ENCODE assay signal across 8 cellular contexts in the genomic region with DNA sequence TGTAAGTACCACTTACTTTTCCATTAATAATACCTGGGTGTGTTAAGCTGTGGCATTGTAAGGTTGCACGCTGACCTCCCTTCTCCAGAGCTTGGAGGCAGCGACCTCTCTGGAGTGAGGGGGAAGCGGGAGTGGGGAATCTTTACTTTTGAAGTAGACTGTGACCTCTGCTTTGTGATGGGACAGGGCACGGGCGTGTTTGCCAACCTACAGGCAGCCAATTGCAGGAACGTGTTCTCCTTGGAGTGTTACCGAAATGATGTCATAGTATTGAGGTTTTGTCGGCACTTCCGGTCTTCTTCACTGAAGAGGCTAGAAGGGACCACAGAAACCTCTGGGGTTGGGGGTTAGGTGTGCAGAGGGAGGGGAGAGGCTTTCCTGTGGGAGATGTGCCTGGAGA. TPM values are rescaled to one million over a fixed set of nuclear protein-coding genes. Genes with fewer than 3 reads are reported as not detected.
DNase-seq lines count a peak whose midpoint lies in the region; ATAC-seq and TF ChIP-seq lines count a peak whose summit lies in the region.

No MANE protein-coding gene starts in this region.

- H3K4me1 ChIP-seq in ascending aorta (peaks cover 7 to 14% of the 10 kb centered on the region in 2 donors), stomach (peaks cover 20 to 33% (median 31%) of the 10 kb centered on the region in 4 donors)

- peak overlapping the region; percentile 60 to 88 for H3K4me3 ChIP-seq in ascending aorta
- H3K4me3 ChIP-seq in stomach: peak overlapping the region; percentile 76 to 89 (median 84)

- no peaks in the 10 kb centered on the region for H3K9me3 ChIP-seq in ascending aorta
- no peaks in the 10 kb centered on the region for H3K9me3 ChIP-seq in stomach

- no peak for TF ChIP-seq EP300 in stomach (IDR thresholded peaks at IDR 0.05)

- intact Hi-C loops in Right ventricle myocardium inferior (cut with DNase I) (loop anchor here (5.0 to 10.0 kb wide), 4 partner anchors 115 to 352 kb away; no protein-coding TSS in a partner anchor), cardiac septum (cut with DNase I) (loop anchor here (5.0 kb wide), 1 partner anchor 65 kb away; no protein-coding TSS in a partner anchor), ascending aorta (cut with DNase I) (loop anchor here (5.0 to 10.0 kb wide), 4 partner anchors 65 to 652 kb away; a partner anchor contains a TSS), stomach (cut with DNase I; ENCODE audit: low total_unique reads) (no loop called here)

- H3K27me3 ChIP-seq in ascending aorta (no peaks in the 10 kb centered on the region), stomach (peaks cover 0 to 3% (median 0%) of the 10 kb centered on the region in 3 donors)

- ATAC-seq in Right ventricle myocardium inferior: peak; percentile 17
- ATAC-seq in HG03039 (IDR thresholded peaks at IDR 0.05; ENCODE audit: unreplicated experiment): no peak

- H3K27ac ChIP-seq in ascending aorta (peak overlapping the region; percentile 83 to 93), stomach (peak overlapping the region in 4 of 5 donors; percentile 84 to 90 (median 86))

- TF ChIP-seq POLR2A in stomach (IDR thresholded peaks at IDR 0.05): no peak

- no peaks in the 10 kb centered on the region for H3K36me3 ChIP-seq in ascending aorta
- no peaks in the 10 kb centered on the region for H3K36me3 ChIP-seq in stomach

- DNase-seq in Right ventricle myocardium inferior (ENCODE audit: missing footprints) (no peak), cardiac septum (ENCODE audit: low spot score) (no peak), ascending aorta (ENCODE audit: low spot score in 2 of 2) (peak in 1 of 2 donors; percentile 72), iris pigment epithelial cell (ENCODE audit: low read depth) (peak; percentile 31), stomach (no peak), GOT3 (lab: John Stamatoyannopoulos, UW) (no peak), SHP77 treated with DMSO at 0.1 percent for 48 hours (lab: John Stamatoyannopoulos, UW) (no peak)

- TF ChIP-seq CTCF in ascending aorta (IDR thresholded peaks at IDR 0.05): peak in 1 of 3 experiments; percentile 16
- TF ChIP-seq CTCF in stomach (IDR thresholded peaks at IDR 0.05): no peak

- 18 to 26% (median 21%) methylated on average over 9 of the region's 9 CpGs for WGBS in stomach, 5 donors

RNA-seq across cellular contexts. Expression of a gene that starts 2.1 kb away (rescaled TPM):
- 51.6 TPM for total RNA-seq in Right ventricle myocardium inferior
- 32.9 TPM for total RNA-seq in cardiac septum
- total RNA-seq in ascending aorta: 30.3 TPM
- total RNA-seq in stomach: 100 to 1,000 TPM in 1 of 5 donors, 10 to 100 TPM in 4; 18.5 to 228 (median 33.5) TPM
- 1 to 10 TPM; 1.4 to 3.5 (median 3.4) TPM for polyA plus RNA-seq in stomach
